ENCODE assay signal across 9 cellular contexts in the genomic region with DNA sequence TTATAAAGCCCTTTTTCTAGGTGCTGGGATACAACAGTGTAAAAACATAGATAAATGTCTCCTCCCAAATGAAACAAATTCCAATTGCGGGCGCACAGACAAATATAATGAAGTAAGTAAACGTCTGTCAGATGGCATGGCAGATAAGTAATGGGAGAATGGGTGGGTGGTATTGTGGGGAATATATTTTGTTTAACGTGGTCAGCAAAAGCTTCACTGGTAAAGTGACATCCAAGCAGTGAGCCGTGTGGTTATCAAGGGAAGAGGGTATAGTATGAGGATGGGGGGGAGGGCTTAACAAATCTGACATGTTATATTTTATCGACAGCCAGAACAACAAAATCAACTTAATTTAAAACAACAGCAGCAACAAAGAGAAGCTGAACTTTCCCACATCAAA. TPM values are rescaled to one million over a fixed set of nuclear protein-coding genes. Genes with fewer than 3 reads are reported as not detected.
DNase-seq lines count a peak whose midpoint lies in the region; ATAC-seq, FAIRE-seq and TF ChIP-seq lines count a peak whose summit lies in the region.
"Had no signal": no experiment of that assay in that cellular context is flagged by ENCODE, and none has a peak within 500 bp of the region (broad histone marks: within the 10 kb centered on the region; RNA-seq: fewer than 3 reads in every experiment).

No MANE protein-coding gene starts in this region.

- H3K4me3 ChIP-seq in GM06990 (replicated peaks; ENCODE audit: low read depth, low read length) (peak overlapping the region; percentile 86), NB4 (ENCODE audit: low read depth, low read length) (peak overlapping the region; percentile 72), astrocyte (ENCODE audit: insufficient read depth, low read depth, low read length) (peak overlapping the region; percentile 98)

- H3K27me3 ChIP-seq in GM06990 (replicated peaks; ENCODE audit: control insufficient read depth, insufficient read depth, low read length) (no peaks in the 10 kb centered on the region), astrocyte (ENCODE audit: insufficient read depth, low read length) (no peaks in the 10 kb centered on the region)

- peak; percentile 39 for FAIRE-seq in astrocyte (lab: Jason Lieb, UNC)

- H3K36me3 Mint-ChIP-seq in astrocyte (ENCODE audit: low read depth, unreplicated experiment) (no peaks in the 10 kb centered on the region), nephron progenitor cell (ENCODE audit: low read depth) (peaks cover 4% of the 10 kb centered on the region)

- H3K27ac Mint-ChIP-seq in astrocyte (ENCODE audit: unreplicated experiment) (no peak overlapping the region), nephron progenitor cell (no peak overlapping the region)

- H3K79me2 ChIP-seq in astrocyte (ENCODE audit: insufficient read depth, low read length), result peaks cover 7% of the 10 kb centered on the region

- peaks cover 3% of the 10 kb centered on the region for H3K4me1 ChIP-seq in astrocyte (ENCODE audit: insufficient read depth, low read length)

- H3K36me3 ChIP-seq in GM06990 (ENCODE audit: control insufficient read depth, insufficient read depth, low read length), result peaks cover 3% of the 10 kb centered on the region
- no peaks in the 10 kb centered on the region for H3K36me3 ChIP-seq in astrocyte (ENCODE audit: insufficient read depth, low read length)
- H3K36me3 ChIP-seq: cardiac muscle cell had no signal

- no peak for TF ChIP-seq POLR2A in NB4 (IDR thresholded peaks at IDR 0.05; ENCODE audit: extremely low read depth, insufficient read length)

- no peak overlapping the region for H2AFZ ChIP-seq in astrocyte (ENCODE audit: low read depth, low read length)

- TF ChIP-seq CTCF in GM06990 (IDR thresholded peaks at IDR 0.05; ENCODE audit: insufficient read depth, low read length, poor library complexity, severe bottlenecking), result no peak
- no peak for TF ChIP-seq CTCF in NB4 (IDR thresholded peaks at IDR 0.05; ENCODE audit: low read depth, low read length)
- no peak for TF ChIP-seq CTCF in astrocyte (IDR thresholded peaks at IDR 0.05; ENCODE audit: insufficient read depth, low read depth, low read length)
- TF ChIP-seq CTCF in nephron progenitor cell (IDR thresholded peaks at IDR 0.05), result no peak

- no peaks in the 10 kb centered on the region for H3K9me3 Mint-ChIP-seq in astrocyte (ENCODE audit: unreplicated experiment)
- no peaks in the 10 kb centered on the region for H3K9me3 Mint-ChIP-seq in nephron progenitor cell

- no peak for DNase-seq in GM06990 (ENCODE audit: extremely low read depth, insufficient read length)
- DNase-seq in NB4 (ENCODE audit: low read depth), result peak; percentile 6
- no peak for DNase-seq in astrocyte (ENCODE audit: low read depth)
- no peak for DNase-seq in nephron progenitor cell
- no peak for DNase-seq in NAMALWA (ENCODE audit: low spot score)
- DNase-seq: trophoblast cell had no signal

- peak overlapping the region; percentile 92 for H3K4me2 ChIP-seq in astrocyte (ENCODE audit: low read length)

- H3K4me3 Mint-ChIP-seq in astrocyte (ENCODE audit: unreplicated experiment) (peak overlapping the region; percentile 91), nephron progenitor cell (peak overlapping the region; percentile 90)

- H3K9me3 ChIP-seq in astrocyte (ENCODE audit: insufficient read depth, low read depth, low read length), result no peaks in the 10 kb centered on the region

- ATAC-seq in GM19351 (IDR thresholded peaks at IDR 0.05; ENCODE audit: unreplicated experiment) (no peak), HG03439 (IDR thresholded peaks at IDR 0.05; ENCODE audit: unreplicated experiment) (no peak)

- H3K4me1 Mint-ChIP-seq in astrocyte (ENCODE audit: low read depth, unreplicated experiment) (no peaks in the 10 kb centered on the region), nephron progenitor cell (peaks cover 15% of the 10 kb centered on the region)

- no peak overlapping the region for H3K27ac ChIP-seq in astrocyte (ENCODE audit: low read depth, low read length)
- H3K27ac ChIP-seq: cardiac muscle cell had no signal

- H3K9ac ChIP-seq in astrocyte (ENCODE audit: low read length), result peak overlapping the region; percentile 87

- H4K20me1 ChIP-seq in astrocyte (ENCODE audit: insufficient read depth, low read length), result no peaks in the 10 kb centered on the region

- H3K27me3 Mint-ChIP-seq in astrocyte (ENCODE audit: low read depth, unreplicated experiment) (no peaks in the 10 kb centered on the region), nephron progenitor cell (ENCODE audit: low read depth, poor library complexity) (peaks cover 17% of the 10 kb centered on the region)

RNA-seq across cellular contexts. Expression of a gene that starts 1.2 kb away (rescaled TPM):
- 7.0 and 15.9 TPM in 2 replicates for total RNA-seq in astrocyte

RNA-seq across cellular contexts. Expression of a gene that starts 31.9 kb away (rescaled TPM):
- not detected in 2 replicates for total RNA-seq in astrocyte
- total RNA-seq: cardiac muscle cell had no signal
